Comparison of ENCODE assay signal across 17 cellular contexts in the genomic region with DNA sequence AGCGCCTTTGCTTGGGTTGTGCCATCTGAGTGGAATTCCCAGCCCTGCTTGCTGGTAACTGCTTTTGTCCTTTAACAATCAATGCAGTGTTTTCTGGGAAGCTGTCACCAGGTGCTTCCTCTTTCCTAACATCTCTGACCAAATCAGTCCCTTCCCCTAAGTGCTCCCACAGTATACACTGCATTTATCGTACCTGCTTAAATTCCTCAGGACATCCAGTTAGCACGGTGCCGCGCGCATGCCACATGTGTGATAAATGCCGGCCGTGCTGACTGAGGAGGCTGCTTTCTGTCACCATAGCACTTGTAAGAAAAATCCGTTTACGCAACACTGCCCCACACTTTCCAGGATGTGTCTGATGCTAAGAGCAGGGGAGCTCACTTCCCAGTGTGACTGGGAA.
DNase-seq lines count a peak whose midpoint lies in the region; ATAC-seq and TF ChIP-seq lines count a peak whose summit lies in the region.
"Had no signal": no experiment of that assay in that cellular context is flagged by ENCODE, and none has a peak within 500 bp of the region (broad histone marks: within the 10 kb centered on the region; RNA-seq: fewer than 3 reads in every experiment).

No MANE protein-coding gene starts in this region.

- in situ Hi-C loops in SK-MEL-5 (cut with HindIII; ENCODE audit: low pct_unique_long_range_greater_than_20kb, low sequenced_read_pairs): no loop called here
- in situ Hi-C loops in transverse colon (cut with MboI; ENCODE audit: low pct_ligation_motif_present in 1 of 4, low pct_unique_long_range_greater_than_20kb in 1 of 4, low sequenced_read_pairs in 3 of 4): no loop called here

- TF ChIP-seq CTCF in esophagus squamous epithelium (IDR thresholded peaks at IDR 0.05) (no peak), transverse colon (IDR thresholded peaks at IDR 0.05) (no peak)

- no peaks in the 10 kb centered on the region for H3K27me3 Mint-ChIP-seq in activated T-cell treated with anti-CD3 and anti-CD28 coated beads, Interleukin-2, amount 50 U/mL, for 72 hours (ENCODE audit: low read depth)
- H3K27me3 Mint-ChIP-seq: brain had no signal

- peak overlapping the region in 1 of 2 experiments; percentile 46 for H3K23ac ChIP-seq in mesenchymal stem cell (ENCODE audit: low read length in 2 of 2)

- DNase-seq in SK-MEL-5 (ENCODE audit: low read depth, low spot score) (peak; percentile 60), esophagus squamous epithelium (lab: John Stamatoyannopoulos, UW) (no peak), mesenchymal stem cell (peak; percentile 46), transverse colon (no peak)
- no peak for DNase-seq in activated T-cell treated with anti-CD3 and anti-CD28 coated beads, Interleukin-2, amount 50 U/mL, for 72 hours
- DNase-seq in activated naive CD4-positive, alpha-beta T cell treated with anti-CD3 and anti-CD28 coated beads, Interleukin-2, amount 50 U/mL, for 72 hours (ENCODE audit: low spot score in 2 of 2): no peak
- DNase-seq: activated gamma-delta T cell treated with Interleukin-2 at 50 U/mL for 16 hours; DMS79; effector CD8-positive, alpha-beta T cell; MV-4-11; NCI-H2081 treated with DMSO at 0.1 percent for 48 hours; tibial artery had no signal

- no peak overlapping the region for H4K91ac ChIP-seq in mesenchymal stem cell (ENCODE audit: low read length)

- no peak overlapping the region for H2AFZ ChIP-seq in mesenchymal stem cell (ENCODE audit: low read depth, low read length)

- 82 to 85% methylated on average over 6 to 10 of the region's 10 CpGs for WGBS in esophagus squamous epithelium, 2 donors
- 94% methylated on average over 8 of the region's 10 CpGs for WGBS in mesenchymal stem cell
- WGBS in transverse colon (ENCODE audit: low coverage in 1 of 2), 2 donors: 82 to 87% methylated on average over 10 of the region's 10 CpGs

- H3K18ac ChIP-seq in mesenchymal stem cell (ENCODE audit: low read depth in 1 of 2, low read length in 2 of 2): peak overlapping the region; percentile 40 to 54

- no peaks in the 10 kb centered on the region for H3K27me3 ChIP-seq in esophagus squamous epithelium
- H3K27me3 ChIP-seq in mesenchymal stem cell (ENCODE audit: control insufficient read depth in 1 of 2, insufficient read depth in 1 of 2, low read length in 2 of 2): no peaks in the 10 kb centered on the region
- no peaks in the 10 kb centered on the region for H3K27me3 ChIP-seq in transverse colon
- H3K27me3 ChIP-seq: BLaER1, tibial artery had no signal

- intact Hi-C loops in esophagus squamous epithelium (cut with DNase I): no loop called here
- intact Hi-C loops in transverse colon (cut with DNase I; ENCODE audit: low total_unique reads): no loop called here

- H3K14ac ChIP-seq in mesenchymal stem cell (ENCODE audit: low read length in 2 of 2): peak overlapping the region in 1 of 2 experiments; percentile 44

- no peak overlapping the region for H2AK5ac ChIP-seq in mesenchymal stem cell (ENCODE audit: low read length, severe bottlenecking)

- H2BK15ac ChIP-seq in mesenchymal stem cell (ENCODE audit: low read depth, poor library complexity, severe bottlenecking): peak overlapping the region; percentile 55

- TF ChIP-seq POLR2A in esophagus squamous epithelium (IDR thresholded peaks at IDR 0.05): no peak
- no peak for TF ChIP-seq POLR2A in transverse colon (IDR thresholded peaks at IDR 0.05)

- no peak overlapping the region for H2BK120ac ChIP-seq in mesenchymal stem cell (ENCODE audit: low read depth, low read length)

- no peaks in the 10 kb centered on the region for H3K36me3 Mint-ChIP-seq in activated T-cell treated with anti-CD3 and anti-CD28 coated beads, Interleukin-2, amount 50 U/mL, for 72 hours (ENCODE audit: insufficient read depth in 2 of 2)
- H3K36me3 Mint-ChIP-seq in activated naive CD4-positive, alpha-beta T cell treated with anti-CD3 and anti-CD28 coated beads, Interleukin-2, amount 50 U/mL, for 72 hours: no peaks in the 10 kb centered on the region

- ATAC-seq in activated T-cell treated with anti-CD3 and anti-CD28 coated beads, Interleukin-2, amount 50 U/mL, for 72 hours (replicated peaks in 1 of 2): no peak
- no peak for ATAC-seq in HG02798 (IDR thresholded peaks at IDR 0.05; ENCODE audit: poor library complexity, unreplicated experiment)
- no peak for ATAC-seq in activated naive CD4-positive, alpha-beta T cell treated with anti-CD3 and anti-CD28 coated beads, Interleukin-2, amount 50 U/mL, for 72 hours
- ATAC-seq: Panc1, WTC11 had no signal

- peaks cover 0 to 95% (median 0%) of the 10 kb centered on the region in 3 donors for H3K36me3 ChIP-seq in esophagus squamous epithelium
- peaks cover 36 to 86% of the 10 kb centered on the region in 2 experiments for H3K36me3 ChIP-seq in mesenchymal stem cell (ENCODE audit: control insufficient read depth in 1 of 2, insufficient read depth in 2 of 2, low read depth in 1 of 2, low read length in 2 of 2)
- peaks cover 0 to 40% (median 8%) of the 10 kb centered on the region in 4 donors for H3K36me3 ChIP-seq in transverse colon

- peaks cover 16% of the 10 kb centered on the region for H3K79me1 ChIP-seq in mesenchymal stem cell (replicated peaks; ENCODE audit: low read length, poor library complexity, severe bottlenecking)

- H2BK5ac ChIP-seq in mesenchymal stem cell (ENCODE audit: low read depth, low read length, poor library complexity, severe bottlenecking): no peak overlapping the region

- H3K4me3 Mint-ChIP-seq in activated T-cell treated with anti-CD3 and anti-CD28 coated beads, Interleukin-2, amount 50 U/mL, for 72 hours: no peak overlapping the region
- H3K4me3 Mint-ChIP-seq: brain, WTC11 had no signal

- H3K9ac ChIP-seq in mesenchymal stem cell (ENCODE audit: low read length): peak overlapping the region; percentile 3
- H3K9ac ChIP-seq: BLaER1 had no signal

- H3K4me3 ChIP-seq in esophagus squamous epithelium (no peak overlapping the region), mesenchymal stem cell (ENCODE audit: insufficient read depth in 1 of 2, low read depth in 1 of 2, low read length in 2 of 2) (no peak overlapping the region), transverse colon (no peak overlapping the region)
- H3K4me3 ChIP-seq: BLaER1, tibial artery had no signal

- no peaks in the 10 kb centered on the region for H3K9me3 ChIP-seq in esophagus squamous epithelium
- H3K9me3 ChIP-seq in mesenchymal stem cell (ENCODE audit: control insufficient read depth, low read length): no peaks in the 10 kb centered on the region
- H3K9me3 ChIP-seq in transverse colon: no peaks in the 10 kb centered on the region
- H3K9me3 ChIP-seq: BLaER1, tibial artery had no signal

- no peaks in the 10 kb centered on the region for H3K9me3 Mint-ChIP-seq in activated T-cell treated with anti-CD3 and anti-CD28 coated beads, Interleukin-2, amount 50 U/mL, for 72 hours
- H3K9me3 Mint-ChIP-seq in activated naive CD4-positive, alpha-beta T cell treated with anti-CD3 and anti-CD28 coated beads, Interleukin-2, amount 50 U/mL, for 72 hours: no peaks in the 10 kb centered on the region
- H3K9me3 Mint-ChIP-seq: brain, WTC11 had no signal

- peak; percentile 35 for TF ChIP-seq EP300 in transverse colon (IDR thresholded peaks at IDR 0.05; ENCODE audit: low read depth)

- H3K4ac ChIP-seq in mesenchymal stem cell (ENCODE audit: low read depth in 1 of 2, low read length in 2 of 2): peak overlapping the region in 1 of 2 experiments; percentile 32

- no peak overlapping the region for H3K4me2 ChIP-seq in mesenchymal stem cell (ENCODE audit: low read length, poor library complexity, severe bottlenecking)
- H3K4me2 ChIP-seq: BLaER1 had no signal

- peak overlapping the region in 1 of 2 experiments; percentile 82 for H2BK12ac ChIP-seq in mesenchymal stem cell (ENCODE audit: low read length in 2 of 2)

- H4K8ac ChIP-seq in mesenchymal stem cell (ENCODE audit: low read length): peak overlapping the region; percentile 69

- H3K27ac ChIP-seq in esophagus squamous epithelium (peak overlapping the region in 3 of 4 donors; percentile 9 to 71 (median 53)), mesenchymal stem cell (ENCODE audit: low read length, poor library complexity, severe bottlenecking) (no peak overlapping the region), transverse colon (no peak overlapping the region)
- H3K27ac ChIP-seq: BLaER1, tibial artery had no signal

- no peak overlapping the region for H3K27ac Mint-ChIP-seq in activated T-cell treated with anti-CD3 and anti-CD28 coated beads, Interleukin-2, amount 50 U/mL, for 72 hours
- no peak overlapping the region for H3K27ac Mint-ChIP-seq in activated naive CD4-positive, alpha-beta T cell treated with anti-CD3 and anti-CD28 coated beads, Interleukin-2, amount 50 U/mL, for 72 hours
- H3K27ac Mint-ChIP-seq: WTC11 had no signal

- H3K4me1 Mint-ChIP-seq in activated T-cell treated with anti-CD3 and anti-CD28 coated beads, Interleukin-2, amount 50 U/mL, for 72 hours (ENCODE audit: low read depth): peaks cover 4% of the 10 kb centered on the region
- H3K4me1 Mint-ChIP-seq: WTC11 had no signal

- H3K4me1 ChIP-seq in esophagus squamous epithelium: peaks cover 0 to 29% (median 3%) of the 10 kb centered on the region in 3 donors
- peaks cover 4% of the 10 kb centered on the region for H3K4me1 ChIP-seq in mesenchymal stem cell (ENCODE audit: control insufficient read depth, insufficient read depth, low read depth, low read length)
- H3K4me1 ChIP-seq in transverse colon: peaks cover 0 to 12% (median 3%) of the 10 kb centered on the region in 4 donors

Comparison
In these comparisons a context has a peak if more than half of its experiments do, and no peak if none do; other contexts are left out.
1. DNase-seq: peak in SK-MEL-5 (single experiment) and mesenchymal stem cell (single experiment); none in esophagus squamous epithelium (single experiment), transverse colon (single experiment), activated T-cell treated with anti-CD3 and anti-CD28 coated beads, Interleukin-2, amount 50 U/mL, for 72 hours (0 of 2) and activated naive CD4-positive, alpha-beta T cell treated with anti-CD3 and anti-CD28 coated beads, Interleukin-2, amount 50 U/mL, for 72 hours (0 of 2).
2. H3K27ac ChIP-seq: peak in esophagus squamous epithelium (3 of 4); none in mesenchymal stem cell (single experiment) and transverse colon (0 of 4).